11 cellular contexts compared by ENCODE assay signal in genomic region chr16:19131809-19132777, GRCh38. TPM values are rescaled to one million over a fixed set of nuclear protein-coding genes. Genes with fewer than 3 reads are reported as not detected.
DNase-seq lines count a peak whose midpoint lies in the region; ATAC-seq and TF ChIP-seq lines count a peak whose summit lies in the region.
"Had no signal": no experiment of that assay in that cellular context is flagged by ENCODE, and none has a peak within 500 bp of the region (broad histone marks: within the 10 kb centered on the region; RNA-seq: fewer than 3 reads in every experiment).

No MANE protein-coding gene starts in this region.

- no peak for TF ChIP-seq CTCF in WERI-Rb-1 (IDR thresholded peaks at IDR 0.05; ENCODE audit: low read depth, low read length)

- no peak overlapping the region for H3K4me3 ChIP-seq in WERI-Rb-1 (ENCODE audit: low read depth, low read length)
- no peak overlapping the region for H3K4me3 ChIP-seq in skin epidermis

- H3K36me3 ChIP-seq in WERI-Rb-1: no peaks in the 10 kb centered on the region; the same call in 1 of the 2 replicates

- H3K27ac ChIP-seq in WERI-Rb-1 (peak overlapping the region; percentile 84), skin epidermis (peak overlapping the region in 19 of 21 experiments; percentile 10 to 87 (median 66))

- intact Hi-C loops in left ventricle myocardium superior (cut with micrococcal nuclease): no loop called here

- H3K27me3 ChIP-seq in WERI-Rb-1 (ENCODE audit: insufficient read depth, low read depth, severe bottlenecking): no peaks in the 10 kb centered on the region

- H3K9me3 ChIP-seq in WERI-Rb-1 (ENCODE audit: severe bottlenecking): no peaks in the 10 kb centered on the region

- peak; percentile 20 for ATAC-seq in left ventricle myocardium superior

- DNase-seq in EL (peak; percentile 35), WERI-Rb-1 (no peak), left ventricle myocardium superior (no peak), hippocampal formation (lab: John Stamatoyannopoulos, UW) (no peak), D341Med (ENCODE audit: low spot score) (no peak)
- DNase-seq in stimulated activated CD4-positive, alpha-beta T cell treated with anti-CD3 and anti-CD28 coated beads, Interleukin-2, amount 100 ng/mL, for 24 hours: no peak
- no peak for DNase-seq in activated naive CD4-positive, alpha-beta T cell treated with anti-CD3 and anti-CD28 coated beads, Interleukin-2, amount 50 U/mL, for 16 hours
- DNase-seq: activated CD4-positive, alpha-beta memory T cell treated with anti-CD3 and anti-CD28 coated beads for 36 hours; DMS79 treated with DMSO at 0.1 percent for 48 hours; NCI-H2081 had no signal

RNA-seq across cellular contexts. Expression of gene ITPRIPL2, which starts 18.3 kb away (rescaled TPM):
- 12.3 TPM for total RNA-seq in left ventricle myocardium superior

RNA-seq across cellular contexts. Expression of gene SYT17, which starts 35.9 kb away (rescaled TPM):
- 0.64 TPM for total RNA-seq in left ventricle myocardium superior
